Comparison of ENCODE assay signal across 8 cellular contexts in genomic region chr9:105694848-105695581, GRCh38. TPM values are rescaled to one million over a fixed set of nuclear protein-coding genes. Genes with fewer than 3 reads are reported as not detected.
A peak's percentile ranks its signal among the peaks of the same experiment; 100 is the strongest.
DNase-seq lines count a peak whose midpoint lies in the region; TF ChIP-seq lines count a peak whose summit lies in the region.

No MANE protein-coding gene starts in this region.

- H3K9ac ChIP-seq in H9 (ENCODE audit: extremely low read depth, insufficient read length, low read length): peak overlapping the region; percentile 29
- H3K9ac ChIP-seq in iPS-15b (ENCODE audit: low read depth, low read length): no peak overlapping the region

- no peak overlapping the region for H2BK5ac ChIP-seq in H9 (ENCODE audit: insufficient read length, low read length)

- H4K5ac ChIP-seq in H9 (ENCODE audit: insufficient read length, low read depth, low read length): no peak overlapping the region

- no peaks in the 10 kb centered on the region for H4K20me1 ChIP-seq in H9 (ENCODE audit: control insufficient read depth, insufficient read depth, insufficient read length)

- no peak overlapping the region for H3K14ac ChIP-seq in H9 (ENCODE audit: insufficient read depth, low read length)

- no peak overlapping the region for H2BK20ac ChIP-seq in H9 (ENCODE audit: low read depth, low read length, poor library complexity, severe bottlenecking)

- H3K4ac ChIP-seq in H9 (ENCODE audit: low read depth, low read length): no peak overlapping the region

- no peak overlapping the region for H4K91ac ChIP-seq in H9 (ENCODE audit: insufficient read length, low read depth, low read length)

- DNase-seq in GM06990 (ENCODE audit: extremely low read depth, insufficient read length) (peak; percentile 79), H9 (peak; percentile 61), LHCN-M2 (ENCODE audit: low read depth) (peak; percentile 55), T1000 (lab: John Stamatoyannopoulos, UW) (peak; percentile 60), astrocyte of the spinal cord (ENCODE audit: low read depth, low spot score) (peak; percentile 41), skeletal muscle cell (ENCODE audit: low read depth) (no peak), NCI-H1048 (lab: John Stamatoyannopoulos, UW) (no peak)

- H3K27me3 ChIP-seq in GM06990 (replicated peaks; ENCODE audit: control insufficient read depth, insufficient read depth, low read length): no peaks in the 10 kb centered on the region
- peaks cover 15% of the 10 kb centered on the region; the same call in 1 of the 2 replicates for H3K27me3 ChIP-seq in H9 (ENCODE audit: insufficient read depth, low read length)
- peaks cover 40% of the 10 kb centered on the region for H3K27me3 ChIP-seq in iPS-15b (ENCODE audit: control insufficient read depth, insufficient read depth, low read length)

- H3K36me3 Mint-ChIP-seq in H9 (ENCODE audit: insufficient read depth in 1 of 3, low read depth in 3 of 3): no peaks in the 10 kb centered on the region

- H3K23ac ChIP-seq in H9 (ENCODE audit: insufficient read length, low read depth, low read length): no peak overlapping the region

- in situ Hi-C loops in astrocyte of the spinal cord (cut with HindIII; ENCODE audit: low sequenced_read_pairs): no loop called here

- H2BK120ac ChIP-seq in H9 (ENCODE audit: low read depth, low read length, poor library complexity, severe bottlenecking): no peak overlapping the region

- H2BK15ac ChIP-seq in H9 (ENCODE audit: low read depth, low read length): no peak overlapping the region

- H3K4me1 ChIP-seq in H9 (ENCODE audit: insufficient read depth, low read length) (no peaks in the 10 kb centered on the region), iPS-15b (ENCODE audit: control insufficient read depth, insufficient read depth, low read length) (peaks cover 5% of the 10 kb centered on the region)

- peaks cover 55% of the 10 kb centered on the region for H3K27me3 Mint-ChIP-seq in H9 (ENCODE audit: low read depth)

- no peak overlapping the region for H3K27ac Mint-ChIP-seq in H9

- H3K27ac ChIP-seq in H9 (ENCODE audit: insufficient read length, low read depth, low read length): no peak overlapping the region

- WGBS in H9 (ENCODE audit: extremely low coverage, insufficient read length, low lambda C conversion rate): no CpG with 5 or more reads among the region's 42 CpGs

- peak overlapping the region; percentile 88 for H3K4me2 ChIP-seq in H9 (ENCODE audit: insufficient read depth, insufficient read length, low read length)

- H3K79me1 ChIP-seq in H9 (ENCODE audit: insufficient read depth, low read depth, low read length, poor library complexity, severe bottlenecking): no peaks in the 10 kb centered on the region

- H3K4me3 Mint-ChIP-seq in H9: peak overlapping the region; percentile 78 to 87

- H2BK12ac ChIP-seq in H9 (ENCODE audit: insufficient read length, low read depth, low read length): no peak overlapping the region

- no peak overlapping the region for H3K56ac ChIP-seq in H9 (ENCODE audit: insufficient read length, low read depth, low read length)

- no peak overlapping the region for H3T11ph ChIP-seq in H9 (ENCODE audit: low read length)

- H3K4me1 Mint-ChIP-seq in H9: peaks cover 16 to 17% of the 10 kb centered on the region in 2 experiments

- H2AFZ ChIP-seq in H9 (ENCODE audit: low read length): no peak overlapping the region

- TF ChIP-seq CTCF in GM06990 (IDR thresholded peaks at IDR 0.05; ENCODE audit: insufficient read depth, low read length, poor library complexity, severe bottlenecking) (no peak), H9 (conservative IDR thresholded peaks at IDR 0.05) (no peak), astrocyte of the spinal cord (IDR thresholded peaks at IDR 0.05; ENCODE audit: low read depth, low read length) (no peak)

- no peak overlapping the region for H3K18ac ChIP-seq in H9 (ENCODE audit: insufficient read length, low read depth, low read length)

- no peaks in the 10 kb centered on the region for H3K9me3 Mint-ChIP-seq in H9

- H3K4me3 ChIP-seq in GM06990 (replicated peaks; ENCODE audit: low read depth, low read length): peak overlapping the region; percentile 73
- peak overlapping the region; percentile 75 for H3K4me3 ChIP-seq in astrocyte of the spinal cord (ENCODE audit: low read depth, low read length)
- peak overlapping the region; percentile 76 for H3K4me3 ChIP-seq in iPS-15b (ENCODE audit: low read depth, low read length)
- peak overlapping the region; percentile 76 for H3K4me3 ChIP-seq in skeletal muscle cell (ENCODE audit: low read depth, low read length)

- H4K8ac ChIP-seq in H9 (replicated peaks; ENCODE audit: insufficient read length, low read depth, low read length): no peak overlapping the region

- H3K79me2 ChIP-seq in H9 (ENCODE audit: insufficient read depth, low read length): no peaks in the 10 kb centered on the region

- no peaks in the 10 kb centered on the region for H3K9me3 ChIP-seq in H9 (ENCODE audit: control insufficient read depth, low read depth, low read length)
- no peaks in the 10 kb centered on the region for H3K9me3 ChIP-seq in iPS-15b (ENCODE audit: control insufficient read depth, insufficient read depth, low read length)

- no peaks in the 10 kb centered on the region for H3K36me3 ChIP-seq in GM06990 (ENCODE audit: control insufficient read depth, insufficient read depth, low read length)
- H3K36me3 ChIP-seq in iPS-15b (ENCODE audit: control insufficient read depth, insufficient read depth, low read length): no peaks in the 10 kb centered on the region

- no peak overlapping the region for H2AK5ac ChIP-seq in H9 (ENCODE audit: insufficient read length, low read length)

- H3K23me2 ChIP-seq in H9 (ENCODE audit: insufficient read length, low read depth, low read length, poor library complexity, severe bottlenecking): peaks cover 11% of the 10 kb centered on the region

RNA-seq across cellular contexts. Expression of gene TMEM38B, which starts 0.7 kb away (rescaled TPM):
- 14.5 and 17.1 TPM in 2 replicates for total RNA-seq in H9 (2021)
- total RNA-seq in LHCN-M2 (2014; rRNA removed): 19.3 and 23.1 TPM in 2 replicates
- 4.2 TPM for polyA plus RNA-seq in LHCN-M2 (2012)

RNA-seq across cellular contexts. Expression of gene TAL2, which starts 32.8 kb away (rescaled TPM):
- total RNA-seq in H9 (2021) (0.50 and 1.1 TPM in 2 replicates), LHCN-M2 (2014; rRNA removed) (not detected in 2 replicates)
- not detected for polyA plus RNA-seq in LHCN-M2 (2012)

Comparison
In these comparisons a context has a peak if more than half of its experiments do, and no peak if none do; other contexts are left out.
1. DNase-seq: peak in GM06990 (single experiment), H9 (single experiment), LHCN-M2 (single experiment), T1000 (single experiment) and astrocyte of the spinal cord (single experiment); none in skeletal muscle cell (single experiment) and NCI-H1048 (single experiment).
2. Peak in every context shown above with its lines, with median percentiles within 50 percentile points of each other: H3K4me3 ChIP-seq.